ENCODE assay signal across 26 cellular contexts in genomic region chr1:83547903-83548302, GRCh38.
DNase-seq lines count a peak whose midpoint lies in the region; ATAC-seq and TF ChIP-seq lines count a peak whose summit lies in the region.
"Had no signal": no experiment of that assay in that cellular context is flagged by ENCODE, and none has a peak within 500 bp of the region (broad histone marks: within the 10 kb centered on the region; RNA-seq: fewer than 3 reads in every experiment).

No MANE protein-coding gene starts in this region.

- H2BK120ac ChIP-seq in mesenchymal stem cell (ENCODE audit: low read depth, low read length) = no peak overlapping the region

- in situ Hi-C loops in G401 (cut with HindIII; ENCODE audit: low sequenced_read_pairs) = no loop called here

- peak overlapping the region in 1 of 2 experiments; percentile 6 for H3K4ac ChIP-seq in mesenchymal stem cell (ENCODE audit: low read depth in 1 of 2, low read length in 2 of 2)

- H3K27me3 ChIP-seq in mesenchymal stem cell (ENCODE audit: control insufficient read depth in 1 of 2, insufficient read depth in 1 of 2, low read length in 2 of 2) (no peaks in the 10 kb centered on the region), A673 (replicated peaks; ENCODE audit: insufficient read depth, low read depth, low read length, poor library complexity) (no peaks in the 10 kb centered on the region)
- H3K27me3 ChIP-seq: body of pancreas, heart left ventricle, upper lobe of right lung had no signal

- H3K14ac ChIP-seq in mesenchymal stem cell (ENCODE audit: low read length in 2 of 2) = no peak overlapping the region

- no TSS peak for BruUV-seq in A673 (replicated peaks; lab: Mats Ljungman, UMichigan)

- POLR2A ChIA-PET in A673 (lab: Charles Lee; ENCODE audit: low non-redundant PET) = no interaction called here

- no peak for ATAC-seq in GM21786 (IDR thresholded peaks at IDR 0.05; ENCODE audit: unreplicated experiment)
- ATAC-seq: activated T-helper 17 cell treated with anti-CD3 and anti-CD28 coated beads, Interleukin-2, amount 50 U/mL, for 72 hours; body of pancreas; esophagus mucosa; HCT116; heart left ventricle; upper lobe of right lung had no signal

- H2BK12ac ChIP-seq in mesenchymal stem cell (ENCODE audit: low read length in 2 of 2) = no peak overlapping the region

- H4K8ac ChIP-seq in mesenchymal stem cell (ENCODE audit: low read length) = no peak overlapping the region

- H2AK5ac ChIP-seq in mesenchymal stem cell (ENCODE audit: low read length, severe bottlenecking) = no peak overlapping the region

- H3K27ac ChIP-seq in mesenchymal stem cell (ENCODE audit: low read length, poor library complexity, severe bottlenecking) = no peak overlapping the region
- H3K27ac ChIP-seq in A673 (ENCODE audit: low read depth, low read length, poor library complexity, severe bottlenecking) = no peak overlapping the region
- H3K27ac ChIP-seq: body of pancreas, heart left ventricle, left ventricle myocardium inferior, SK-N-MC, upper lobe of right lung had no signal

- peaks cover 3% of the 10 kb centered on the region for H3K9me3 ChIP-seq in mesenchymal stem cell (ENCODE audit: control insufficient read depth, low read length)
- no peaks in the 10 kb centered on the region for H3K9me3 ChIP-seq in A673 (ENCODE audit: low read depth, low read length, poor library complexity, severe bottlenecking)
- H3K9me3 ChIP-seq: body of pancreas, left ventricle myocardium inferior, upper lobe of right lung had no signal

- H3K4me3 ChIP-seq in mesenchymal stem cell (ENCODE audit: insufficient read depth in 1 of 2, low read depth in 1 of 2, low read length in 2 of 2) = no peak overlapping the region
- no peak overlapping the region for H3K4me3 ChIP-seq in A673 (ENCODE audit: low read depth, low read length, poor library complexity, severe bottlenecking)
- H3K4me3 ChIP-seq: body of pancreas, heart left ventricle, left ventricle myocardium inferior, SK-N-MC, upper lobe of right lung had no signal

- no peak overlapping the region for H3K4me2 ChIP-seq in mesenchymal stem cell (ENCODE audit: low read length, poor library complexity, severe bottlenecking)

- intact Hi-C loops in A673 (cut with micrococcal nuclease; ENCODE audit: unreplicated experiment) = loop anchor here (10.0 kb wide), 1 partner anchor 307 kb away; no protein-coding TSS in a partner anchor

- peak; percentile 83 for DNase-seq in AG09319 (ENCODE audit: extremely low read depth, low read depth)
- peak; percentile 26 for DNase-seq in NCI-H446 treated with DMSO at 0.1 percent for 48 hours (lab: John Stamatoyannopoulos, UW)
- DNase-seq in fibroblast of gingiva (ENCODE audit: low read depth) = peak; percentile 93
- DNase-seq in mesenchymal stem cell = no peak
- no peak for DNase-seq in G401 (ENCODE audit: low spot score)
- DNase-seq in SHP77 treated with DMSO at 0.1 percent for 48 hours (lab: John Stamatoyannopoulos, UW) = no peak
- DNase-seq in A673 (ENCODE audit: low spot score) = no peak
- DNase-seq: ACHN; activated CD4-positive, alpha-beta T cell treated with anti-CD3 and anti-CD28 coated beads, Interleukin-2, amount 50 U/mL, for 4 hours; activated CD8-positive, alpha-beta memory T cell treated with anti-CD3 and anti-CD28 coated beads, Interleukin-2, amount 50 U/mL, for 4 hours; CD4-positive, CD25-positive, alpha-beta regulatory T cell; DMS153; effector CD4-positive, alpha-beta T cell; heart left ventricle; Karpas-422; left ventricle myocardium inferior; NCI-H1092; NCI-H510A treated with DMSO at 0.1 percent for 48 hours; RPMI8226; upper lobe of right lung had no signal

- H3K9ac ChIP-seq in mesenchymal stem cell (ENCODE audit: low read length) = no peak overlapping the region

- H3K79me1 ChIP-seq in mesenchymal stem cell (replicated peaks; ENCODE audit: low read length, poor library complexity, severe bottlenecking) = no peaks in the 10 kb centered on the region

- no peak overlapping the region for H2BK5ac ChIP-seq in mesenchymal stem cell (ENCODE audit: low read depth, low read length, poor library complexity, severe bottlenecking)

- TF ChIP-seq CTCF in AG09319 (IDR thresholded peaks at IDR 0.05; ENCODE audit: low read depth, low read length) (no peak), A673 (conservative IDR thresholded peaks at IDR 0.05; ENCODE audit: low read depth, low read length) (no peak)

- H4K91ac ChIP-seq in mesenchymal stem cell (ENCODE audit: low read length) = no peak overlapping the region

- H2BK15ac ChIP-seq in mesenchymal stem cell (ENCODE audit: low read depth, poor library complexity, severe bottlenecking) = peak overlapping the region; percentile 74

- WGBS in mesenchymal stem cell = 94% methylated on average over 6 of the region's 6 CpGs

- H3K18ac ChIP-seq in mesenchymal stem cell (ENCODE audit: low read depth in 1 of 2, low read length in 2 of 2) = no peak overlapping the region

- H3K36me3 ChIP-seq in mesenchymal stem cell (ENCODE audit: control insufficient read depth in 1 of 2, insufficient read depth in 2 of 2, low read depth in 1 of 2, low read length in 2 of 2) (no peaks in the 10 kb centered on the region), A673 (ENCODE audit: insufficient read depth, low read length, poor library complexity, severe bottlenecking) (no peaks in the 10 kb centered on the region)
- H3K36me3 ChIP-seq: heart left ventricle, left ventricle myocardium inferior, upper lobe of right lung had no signal

- no peak overlapping the region for H2AFZ ChIP-seq in mesenchymal stem cell (ENCODE audit: low read depth, low read length)

- H3K4me1 ChIP-seq in mesenchymal stem cell (ENCODE audit: control insufficient read depth, insufficient read depth, low read depth, low read length) (no peaks in the 10 kb centered on the region), A673 (ENCODE audit: insufficient read depth, low read length, poor library complexity, severe bottlenecking) (no peaks in the 10 kb centered on the region)
- H3K4me1 ChIP-seq: body of pancreas, upper lobe of right lung had no signal

- no peak overlapping the region for H3K23ac ChIP-seq in mesenchymal stem cell (ENCODE audit: low read length in 2 of 2)

- CTCF ChIA-PET in A673 (lab: Charles Lee) = no interaction called here

Comparison
In these comparisons a context has a peak if more than half of its experiments do, and no peak if none do; other contexts are left out.
1. DNase-seq: peak in AG09319 (single experiment), NCI-H446 treated with DMSO at 0.1 percent for 48 hours (single experiment) and fibroblast of gingiva (single experiment); none in mesenchymal stem cell (single experiment), G401 (single experiment), SHP77 treated with DMSO at 0.1 percent for 48 hours (single experiment) and A673 (single experiment).